ENCODE assay signal across 13 cellular contexts in the genomic region with DNA sequence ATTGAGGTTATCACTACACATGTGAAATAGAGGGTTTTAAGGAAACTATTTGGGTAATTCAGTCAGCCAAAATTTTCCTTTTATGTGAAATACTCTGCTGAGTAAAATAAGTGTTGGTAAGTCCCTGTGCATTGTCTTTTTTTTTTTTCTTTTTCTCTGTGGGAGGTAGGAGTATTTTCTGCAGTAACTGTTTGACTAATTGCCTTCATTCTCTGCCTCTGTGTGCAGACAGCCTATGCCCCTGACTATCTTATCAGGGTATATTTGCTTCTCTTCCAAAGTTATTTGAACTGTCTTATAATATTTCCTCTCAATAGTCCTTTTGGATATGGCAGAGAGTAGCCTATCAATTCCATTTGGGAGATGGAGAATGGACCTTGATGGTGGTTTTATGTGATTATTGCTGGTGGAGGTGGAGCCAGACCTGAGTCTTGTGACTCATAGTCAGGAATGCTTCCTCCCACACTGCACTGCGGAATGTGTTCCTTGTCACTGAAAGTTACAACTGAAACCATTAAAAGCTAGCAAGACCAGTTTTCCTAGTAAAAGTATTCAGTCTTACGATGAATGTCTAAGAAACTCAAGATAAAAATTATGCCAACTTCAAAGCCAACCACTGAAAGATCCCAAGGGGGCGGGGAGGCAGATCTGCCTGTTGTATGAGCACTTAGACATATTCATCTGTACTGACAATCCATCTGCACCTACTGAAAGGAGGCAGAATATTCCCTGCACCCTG. TPM values are rescaled to one million over a fixed set of nuclear protein-coding genes. Genes with fewer than 3 reads are reported as not detected.
DNase-seq lines count a peak whose midpoint lies in the region; ATAC-seq and TF ChIP-seq lines count a peak whose summit lies in the region.
"Had no signal": no experiment of that assay in that cellular context is flagged by ENCODE, and none has a peak within 500 bp of the region (broad histone marks: within the 10 kb centered on the region; RNA-seq: fewer than 3 reads in every experiment).

No MANE protein-coding gene starts in this region.

- DNase-seq in AG20443 (ENCODE audit: low spot score) (peak; percentile 56), LHCN-M2 (ENCODE audit: low read depth) (peak; percentile 70), right atrium auricular region (ENCODE audit: low spot score) (no peak)
- DNase-seq in activated CD4-positive, CD25-positive, alpha-beta regulatory T cell (lab: John Stamatoyannopoulos, UW), result no peak
- DNase-seq in stimulated activated CD4-positive, alpha-beta T cell treated with anti-CD3 and anti-CD28 coated beads, Interleukin-12 subunit alpha, Interleukin-12 subunit beta, amount 100 ng/mL, for 4 hours, result no peak
- DNase-seq: activated B cell treated with CpG ODN at 0.5 μM for 24 hours; BE2C; naive thymus-derived CD8-positive, alpha-beta T cell; NCI-H1436; OCI-M1 had no signal

- no peaks in the 10 kb centered on the region for H3K9me3 Mint-ChIP-seq in nephron
- H3K9me3 Mint-ChIP-seq: activated B cell treated with CpG ODN at 0.5 μM for 24 hours; naive thymus-derived CD8-positive, alpha-beta T cell had no signal

- H3K27me3 ChIP-seq in esophagus (ENCODE audit: control insufficient read depth in 1 of 2, insufficient read depth in 2 of 2, low read length in 2 of 2), result no peaks in the 10 kb centered on the region
- no peaks in the 10 kb centered on the region for H3K27me3 ChIP-seq in right atrium auricular region
- H3K27me3 ChIP-seq: BE2C had no signal

- H3K36me3 ChIP-seq in esophagus (ENCODE audit: control insufficient read depth in 2 of 2, insufficient read depth in 2 of 2, low read length in 1 of 2) (no peaks in the 10 kb centered on the region), right atrium auricular region (no peaks in the 10 kb centered on the region)
- H3K36me3 ChIP-seq: BE2C had no signal

- H3K4me3 ChIP-seq in esophagus (ENCODE audit: low read depth in 1 of 2, low read length in 2 of 2) (no peak overlapping the region), right atrium auricular region (no peak overlapping the region)

- ATAC-seq in HG03439 (IDR thresholded peaks at IDR 0.05; ENCODE audit: unreplicated experiment), result no peak
- ATAC-seq: naive thymus-derived CD8-positive, alpha-beta T cell had no signal

- H3K9me3 ChIP-seq in esophagus (ENCODE audit: control insufficient read depth in 2 of 2, insufficient read depth in 1 of 2, low read depth in 1 of 2, low read length in 1 of 2) (no peaks in the 10 kb centered on the region), right atrium auricular region (no peaks in the 10 kb centered on the region)
- H3K9me3 ChIP-seq: BE2C had no signal

- H3K4me1 ChIP-seq in esophagus (ENCODE audit: control insufficient read depth in 2 of 2, insufficient read depth in 2 of 2, low read length in 1 of 2) (peaks cover 0 to 1% of the 10 kb centered on the region in 2 donors), right atrium auricular region (no peaks in the 10 kb centered on the region)
- H3K4me1 ChIP-seq: BE2C had no signal

- 48 to 50% methylated on average over 3 of the region's 3 CpGs for WGBS in esophagus, 2 donors

- H3K27me3 Mint-ChIP-seq in nephron (ENCODE audit: low read depth), result peaks cover 6% of the 10 kb centered on the region

- H3K27ac ChIP-seq in esophagus (ENCODE audit: low read depth in 2 of 2, low read length in 1 of 2) (peak overlapping the region; percentile 47 to 57), right atrium auricular region (no peak overlapping the region)

- TF ChIP-seq CTCF in nephron (IDR thresholded peaks at IDR 0.05; ENCODE audit: unreplicated experiment in 3 of 3), result no peak
- no peak for TF ChIP-seq CTCF in right atrium auricular region (IDR thresholded peaks at IDR 0.05)

- H3K4me3 Mint-ChIP-seq in nephron, result no peak overlapping the region
- H3K4me3 Mint-ChIP-seq: activated B cell treated with CpG ODN at 0.5 μM for 24 hours; naive thymus-derived CD8-positive, alpha-beta T cell had no signal

- H3K36me3 Mint-ChIP-seq in nephron (ENCODE audit: low read depth), result no peaks in the 10 kb centered on the region
- H3K36me3 Mint-ChIP-seq: naive thymus-derived CD8-positive, alpha-beta T cell had no signal

- peaks cover 30% of the 10 kb centered on the region for H3K4me1 Mint-ChIP-seq in nephron
- H3K4me1 Mint-ChIP-seq: activated B cell treated with CpG ODN at 0.5 μM for 24 hours; naive thymus-derived CD8-positive, alpha-beta T cell had no signal

- peak overlapping the region; percentile 27 to 56 (median 55) for H3K27ac Mint-ChIP-seq in nephron
- H3K27ac Mint-ChIP-seq: activated B cell treated with CpG ODN at 0.5 μM for 24 hours; naive thymus-derived CD8-positive, alpha-beta T cell had no signal

RNA-seq across cellular contexts. Expression of gene STXBP6, which starts 40.9 kb away (rescaled TPM):
- total RNA-seq in LHCN-M2 (2014; rRNA removed) (36.0 and 40.2 TPM in 2 replicates), right atrium auricular region (10 to 100 TPM; 13.5 to 20.2 TPM)
- polyA plus RNA-seq in LHCN-M2 (2012), result 20.0 TPM
- polyA plus RNA-seq in esophagus, result 1 to 10 TPM; 1.9 to 2.2 TPM
- total RNA-seq: naive thymus-derived CD8-positive, alpha-beta T cell had no signal

Comparison
In these comparisons a context has a peak if more than half of its experiments do, and no peak if none do; other contexts are left out.
1. DNase-seq: peak in AG20443 (single experiment) and LHCN-M2 (single experiment); none in activated CD4-positive, CD25-positive, alpha-beta regulatory T cell (0 of 4), right atrium auricular region (single experiment) and stimulated activated CD4-positive, alpha-beta T cell treated with anti-CD3 and anti-CD28 coated beads, Interleukin-12 subunit alpha, Interleukin-12 subunit beta, amount 100 ng/mL, for 4 hours (single experiment).
2. H3K27ac ChIP-seq: peak in esophagus (2 of 2); none in right atrium auricular region (0 of 2).